In the genomic region with DNA sequence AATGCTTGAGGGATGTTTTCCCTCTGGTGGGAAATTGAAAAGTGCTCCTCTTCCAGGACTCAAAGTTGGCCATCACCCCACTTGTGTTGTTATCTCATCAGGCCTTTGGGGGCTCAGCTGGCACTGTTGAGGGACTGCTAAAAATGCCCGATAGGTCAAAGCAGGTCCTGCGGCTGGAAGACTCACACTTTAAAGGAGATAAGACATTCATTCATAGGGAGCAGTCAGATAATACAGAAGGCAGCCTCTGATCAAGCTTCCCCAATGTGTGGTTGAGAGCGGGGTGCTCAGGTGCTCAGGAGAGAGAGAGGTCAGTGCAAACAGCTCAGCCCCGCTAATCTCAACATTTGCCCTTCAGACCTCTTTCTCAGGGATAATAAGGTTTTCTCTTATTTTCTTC, we compare ENCODE assay signal across 25 cellular contexts.
"Had no signal": no experiment of that assay in that cellular context is flagged by ENCODE, and none has a peak within 500 bp of the region (broad histone marks: within the 10 kb centered on the region; RNA-seq: fewer than 3 reads in every experiment).

No MANE protein-coding gene starts in this region.

- H3K27ac ChIP-seq: adrenal gland, KMS-11, Peyer's patch, RWPE1, SJSA1 had no signal

- H3K4me1 ChIP-seq: adrenal gland, Peyer's patch, SJSA1 had no signal

- ATAC-seq: activated CD8-positive, alpha-beta T cell treated with anti-CD3 and anti-CD28 coated beads, Interleukin-2, amount 10 ng/mL, durations not matched to agents 7 days and 5 days; T-helper 17 cell had no signal

- FAIRE-seq: TTC549 had no signal

- H3K36me3 ChIP-seq: adrenal gland, Peyer's patch, SJSA1 had no signal

- DNase-seq: activated CD4-positive, alpha-beta T cell treated with anti-CD3 and anti-CD28 coated beads for 48 hours; activated CD4-positive, alpha-beta T cell treated with anti-CD3 and anti-CD28 coated beads, Interleukin-2, amount 50 U/mL, for 4 hours; activated CD4-positive, CD25-positive, alpha-beta regulatory T cell treated with anti-CD3 and anti-CD28 coated beads, Interleukin-2, amount 50 U/mL, for 72 hours; activated CD8-positive, alpha-beta memory T cell treated with anti-CD3 and anti-CD28 coated beads, Interleukin-2, amount 50 U/mL, for 48 hours; activated CD8-positive, alpha-beta T cell treated with anti-CD3 and anti-CD28 coated beads, Interleukin-2, amount 10 ng/mL, durations not matched to agents 7 days and 5 days; activated naive CD4-positive, alpha-beta T cell treated with anti-CD3 and anti-CD28 coated beads, Interleukin-2, amount 50 U/mL, for 16 hours; activated naive CD8-positive, alpha-beta T cell treated with anti-CD3 and anti-CD28 coated beads, Interleukin-2, amount 10 ng/mL, durations not matched to agents 7 days and 5 days; activated T-cell treated with anti-CD3 and anti-CD28 coated beads, Interleukin-2, amount 50 U/mL, for 1 hour; adrenal gland; anterior cingulate cortex; cerebellar nuclear complex; NCI-H1092 treated with DMSO at 0.1 percent for 48 hours; NCI-H1417 treated with DMSO at 0.1 percent for 48 hours; NCI-H1694; NCI-H2029 treated with DMSO at 0.1 percent for 48 hours; NCI-H510A treated with DMSO at 0.1 percent for 48 hours; NK-92 treated with Interleukin-12 subunit alpha and Interleukin-12 subunit beta, amount 100 ng/mL, for 24 hours; Peyer's patch; SHP77; T-helper 17 cell; T-helper 9 cell had no signal

- H3K9me3 ChIP-seq: adrenal gland, Peyer's patch, SJSA1 had no signal

- H3K27me3 ChIP-seq: adrenal gland, Peyer's patch had no signal

- H3K4me3 ChIP-seq: adrenal gland, Peyer's patch, SJSA1 had no signal

- H3K4me2 ChIP-seq: KMS-11 had no signal

- H3K9ac ChIP-seq: KMS-11 had no signal
